8 cellular contexts compared by ENCODE assay signal in the genomic region with DNA sequence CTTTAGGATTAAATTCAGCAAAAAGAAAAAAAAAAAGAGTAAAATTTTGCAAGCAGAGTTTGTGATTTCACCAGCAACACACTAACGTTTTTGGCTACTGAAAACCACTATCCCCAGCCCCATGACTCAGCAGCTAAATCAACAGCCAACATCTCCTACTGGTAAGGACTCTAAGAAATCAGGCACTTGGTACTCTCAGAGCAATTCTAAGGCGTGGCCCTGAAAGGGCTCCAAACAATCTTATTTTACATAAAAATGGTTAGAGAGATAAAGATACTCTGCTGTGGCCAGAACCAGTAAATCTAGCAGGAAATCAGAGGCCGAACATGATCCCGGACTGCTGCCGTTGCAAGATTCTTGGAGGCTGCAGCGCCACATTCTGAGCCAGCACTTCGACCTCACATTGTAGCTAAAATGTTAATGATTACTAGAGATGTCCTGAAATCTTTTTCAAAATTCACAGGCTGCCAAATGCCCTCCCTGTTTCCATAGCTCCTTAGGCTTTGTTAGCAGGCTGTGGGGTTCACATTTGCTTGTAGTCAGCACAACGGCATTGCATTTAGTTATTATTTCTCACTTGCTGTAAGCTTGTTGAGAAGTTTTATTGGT. TPM values are rescaled to one million over a fixed set of nuclear protein-coding genes. Genes with fewer than 3 reads are reported as not detected.
A peak's percentile ranks its signal among the peaks of the same experiment; 100 is the strongest.
DNase-seq lines count a peak whose midpoint lies in the region; ATAC-seq, FAIRE-seq and TF ChIP-seq lines count a peak whose summit lies in the region.

No MANE protein-coding gene starts in this region.

- no peaks in the 10 kb centered on the region for H3K9me3 Mint-ChIP-seq in central memory CD8-positive, alpha-beta T cell

- H3K27ac ChIP-seq in suprapubic skin = peak overlapping the region; percentile 98

- peak overlapping the region; percentile 82 for H3K4me3 Mint-ChIP-seq in central memory CD8-positive, alpha-beta T cell

- peaks cover 53% of the 10 kb centered on the region for H3K4me1 ChIP-seq in suprapubic skin

- peak; percentile 75 for FAIRE-seq in H54 (lab: Jason Lieb, UNC)

- H3K27me3 ChIP-seq in suprapubic skin = no peaks in the 10 kb centered on the region

- H3K27me3 Mint-ChIP-seq in central memory CD8-positive, alpha-beta T cell = no peaks in the 10 kb centered on the region

- ATAC-seq in central memory CD8-positive, alpha-beta T cell (replicated peaks; ENCODE audit: extremely low read depth, poor library complexity, severe bottlenecking) = no peak
- peak; percentile 35 for ATAC-seq in left lobe of liver
- ATAC-seq in GM18517 (IDR thresholded peaks at IDR 0.05; ENCODE audit: unreplicated experiment) = no peak

- H3K27ac Mint-ChIP-seq in central memory CD8-positive, alpha-beta T cell (ENCODE audit: low read depth) = peak overlapping the region; percentile 91

- no peaks in the 10 kb centered on the region for H3K9me3 ChIP-seq in suprapubic skin

- TF ChIP-seq EP300 in suprapubic skin (IDR thresholded peaks at IDR 0.05) = no peak

- no peak for TF ChIP-seq CTCF in suprapubic skin (IDR thresholded peaks at IDR 0.05)

- peaks cover 24% of the 10 kb centered on the region for H3K4me1 Mint-ChIP-seq in central memory CD8-positive, alpha-beta T cell

- TF ChIP-seq POLR2A in H54 (IDR thresholded peaks at IDR 0.05; ENCODE audit: low read depth, low read length) = no peak
- TF ChIP-seq POLR2A in suprapubic skin (IDR thresholded peaks at IDR 0.05) = no peak

- DNase-seq in AML-193 (lab: John Stamatoyannopoulos, UW) (peak; percentile 88 to 89), H54 (ENCODE audit: insufficient read length, low spot score) (no peak), SIG-M5 (lab: John Stamatoyannopoulos, UW) (peak; percentile 44), left lobe of liver (ENCODE audit: low spot score) (peak; percentile 82), suprapubic skin (ENCODE audit: low spot score in 2 of 2) (no peak), mesenteric fat pad (ENCODE audit: low spot score) (no peak)
- no peak for DNase-seq in central memory CD8-positive, alpha-beta T cell (ENCODE audit: low spot score in 2 of 2)

- no peak overlapping the region for H3K4me3 ChIP-seq in suprapubic skin

- H3K36me3 ChIP-seq in suprapubic skin = no peaks in the 10 kb centered on the region

- peaks cover 28% of the 10 kb centered on the region for H3K36me3 Mint-ChIP-seq in central memory CD8-positive, alpha-beta T cell (ENCODE audit: insufficient read depth)

- WGBS in suprapubic skin = 10% methylated on average over 8 of the region's 8 CpGs

RNA-seq across cellular contexts. Expression of a gene that starts 1.7 kb away (rescaled TPM):
- 382 TPM for total RNA-seq in left lobe of liver
- 100 to 1,000 TPM; 406 to 694 (median 578) TPM for total RNA-seq in suprapubic skin
- 863 TPM for total RNA-seq in mesenteric fat pad

Comparison
In these comparisons a context has a peak if more than half of its experiments do, and no peak if none do; other contexts are left out.
1. DNase-seq: peak in AML-193 (2 of 2), SIG-M5 (single experiment) and left lobe of liver (single experiment); none in H54 (single experiment), central memory CD8-positive, alpha-beta T cell (0 of 2), suprapubic skin (0 of 2) and mesenteric fat pad (single experiment).